In genomic region chr1:22518379-22518778, GRCh38 we compare ENCODE assay signal across 15 cellular contexts. TPM values are rescaled to one million over a fixed set of nuclear protein-coding genes. Genes with fewer than 3 reads are reported as not detected.
DNase-seq lines count a peak whose midpoint lies in the region; ATAC-seq and TF ChIP-seq lines count a peak whose summit lies in the region.
"Had no signal": no experiment of that assay in that cellular context is flagged by ENCODE, and none has a peak within 500 bp of the region (broad histone marks: within the 10 kb centered on the region; RNA-seq: fewer than 3 reads in every experiment).

No MANE protein-coding gene starts in this region.

- H3K9me3 ChIP-seq in thyroid gland, result no peaks in the 10 kb centered on the region

- TF ChIP-seq POLR2A in thyroid gland (IDR thresholded peaks at IDR 0.05), result no peak

- peaks cover 6% of the 10 kb centered on the region for H3K4me1 Mint-ChIP-seq in brain
- no peaks in the 10 kb centered on the region for H3K4me1 Mint-ChIP-seq in natural killer cell

- H3K4me3 ChIP-seq in thyroid gland (replicated peaks in 1 of 3), result no peak overlapping the region
- H3K4me3 ChIP-seq in H7 (ENCODE audit: insufficient read depth, low read depth, low read length), result no peak overlapping the region

- H3K36me3 Mint-ChIP-seq in brain (peaks cover 86% of the 10 kb centered on the region), natural killer cell (peaks cover 41% of the 10 kb centered on the region)

- TF ChIP-seq CTCF in brain (conservative IDR thresholded peaks at IDR 0.05), result no peak
- TF ChIP-seq CTCF in thyroid gland (IDR thresholded peaks at IDR 0.05), result no peak
- TF ChIP-seq CTCF in natural killer cell (IDR thresholded peaks at IDR 0.05), result no peak

- H3K9me3 Mint-ChIP-seq in brain, result no peaks in the 10 kb centered on the region
- no peaks in the 10 kb centered on the region for H3K9me3 Mint-ChIP-seq in natural killer cell

- intact Hi-C loops in thyroid gland (cut with DNase I) (loop anchor here (10.0 kb wide), 1 partner anchor 54 kb away; no protein-coding TSS in a partner anchor), natural killer cell (cut with micrococcal nuclease) (no loop called here)

- peak; percentile 67 for DNase-seq in NCI-H510A treated with DMSO at 0.1 percent for 48 hours (lab: John Stamatoyannopoulos, UW)
- no peak for DNase-seq in NCI-H510A (lab: John Stamatoyannopoulos, UW)
- DNase-seq in NCI-H1092 treated with DMSO at 0.1 percent for 48 hours (lab: John Stamatoyannopoulos, UW), result peak; percentile 74
- DNase-seq in thyroid gland, result peak; percentile 34 to 38
- DNase-seq in H7, result no peak
- DNase-seq in natural killer cell, result no peak
- DNase-seq in NOMO-1 treated with dmso at 0.1 percent for 144 hours (lab: John Stamatoyannopoulos, UW; ENCODE audit: unreplicated experiment), result no peak
- DNase-seq: NCI-H146, NCI-H2171 treated with DMSO at 0.1 percent for 48 hours, NCI-H774 had no signal

- H3K36me3 ChIP-seq in thyroid gland (peaks cover 51 to 59% of the 10 kb centered on the region in 2 donors), H7 (replicated peaks; ENCODE audit: control insufficient read depth, insufficient read depth, low read length) (peaks cover 10% of the 10 kb centered on the region)

- H3K27me3 Mint-ChIP-seq in brain, result no peaks in the 10 kb centered on the region
- H3K27me3 Mint-ChIP-seq in natural killer cell (ENCODE audit: low read depth in 2 of 2), result no peaks in the 10 kb centered on the region

- peak overlapping the region in 4 of 5 experiments; percentile 15 to 89 (median 63) for H3K27ac Mint-ChIP-seq in brain
- no peak overlapping the region for H3K27ac Mint-ChIP-seq in natural killer cell

- 45 to 61% methylated on average over 3 of the region's 3 CpGs for WGBS in thyroid gland, 2 donors

- no peaks in the 10 kb centered on the region for H3K4me1 ChIP-seq in thyroid gland

- no peak overlapping the region for H3K27ac ChIP-seq in thyroid gland
- H3K27ac ChIP-seq: C4-2B had no signal

- H3K27me3 ChIP-seq in thyroid gland (no peaks in the 10 kb centered on the region), H7 (ENCODE audit: control insufficient read depth, insufficient read depth, low read length) (no peaks in the 10 kb centered on the region)

- H3K4me3 Mint-ChIP-seq in brain (peak overlapping the region in 1 of 5 experiments; percentile 19), natural killer cell (no peak overlapping the region)

- no peak for ATAC-seq in natural killer cell

RNA-seq across cellular contexts. Expression of gene EPHA8, which starts 44.9 kb away (rescaled TPM):
- 5.1 TPM for polyA plus RNA-seq in brain (ENCODE audit: insufficient read depth, low read depth, low replicate concordance)
- total RNA-seq in thyroid gland (not detected), natural killer cell (not detected)
- total RNA-seq in H7 (2014; rRNA removed; shearing (Covaris generic)), result 4.8 and 5.1 TPM in 2 replicates
- total RNA-seq: A673, LHCN-M2, SK-MEL-5 had no signal

Comparison
In these comparisons a context has a peak if more than half of its experiments do, and no peak if none do; other contexts are left out.
1. DNase-seq: peak in NCI-H510A treated with DMSO at 0.1 percent for 48 hours (single experiment), NCI-H1092 treated with DMSO at 0.1 percent for 48 hours (single experiment) and thyroid gland (2 of 2); none in NCI-H510A (single experiment), H7 (single experiment), natural killer cell (single experiment) and NOMO-1 treated with dmso at 0.1 percent for 144 hours (single experiment).
2. H3K27ac Mint-ChIP-seq: peak in brain (4 of 5); none in natural killer cell (0 of 2).